In the genomic region with DNA sequence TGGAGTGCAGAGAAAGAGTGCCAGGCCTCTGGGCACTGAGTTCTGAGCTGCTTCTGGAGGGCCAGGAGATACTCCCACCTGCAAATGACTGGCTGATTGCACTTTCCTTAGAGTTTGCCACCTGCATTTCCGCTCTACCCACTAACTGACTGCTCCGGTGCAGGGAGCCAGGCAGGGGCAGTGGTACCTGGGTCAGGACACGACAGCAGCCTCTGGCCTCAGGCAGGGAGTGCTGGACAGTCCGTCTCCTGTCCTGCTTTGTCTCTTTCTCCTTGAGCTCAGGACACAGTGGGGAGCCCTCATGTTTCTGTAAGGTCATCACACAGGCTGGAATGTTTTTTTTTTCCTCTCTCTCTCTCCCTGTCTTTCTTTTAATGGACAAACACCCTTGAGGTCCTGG, we compare ENCODE assay signal across 14 cellular contexts.
"Had no signal": no experiment of that assay in that cellular context is flagged by ENCODE, and none has a peak within 500 bp of the region (broad histone marks: within the 10 kb centered on the region; RNA-seq: fewer than 3 reads in every experiment).

No MANE protein-coding gene starts in this region.

- H3K27ac Mint-ChIP-seq: activated naive CD4-positive, alpha-beta T cell treated with anti-CD3 and anti-CD28 coated beads, Interleukin-2, amount 50 U/mL, for 24 hours; nephron; stimulated activated naive CD8-positive, alpha-beta T cell treated with anti-CD3 and anti-CD28 coated beads, Interleukin-15, Interleukin-2, amounts not matched to agents 100 ng/mL and 50 ng/mL, for 24 hours had no signal

- H3K36me3 Mint-ChIP-seq: activated naive CD4-positive, alpha-beta T cell treated with anti-CD3 and anti-CD28 coated beads, Interleukin-2, amount 50 U/mL, for 24 hours had no signal

- H3K27me3 ChIP-seq: brain microvascular endothelial cell, foreskin keratinocyte, testis had no signal

- DNase-seq: brain microvascular endothelial cell; cerebellar nuclear complex; dermis blood vessel endothelial cell; esophagus squamous epithelium; foreskin keratinocyte; heart left ventricle; pancreas; stimulated activated CD4-positive, alpha-beta T cell treated with anti-CD3 and anti-CD28 coated beads, Interleukin-15, amount 100 ng/mL, for 24 hours; stimulated activated CD4-positive, alpha-beta T cell treated with anti-CD3 and anti-CD28 coated beads, Interleukin-4, amount 100 ng/mL, for 24 hours; testis had no signal

- H3K4me1 Mint-ChIP-seq: activated naive CD4-positive, alpha-beta T cell treated with anti-CD3 and anti-CD28 coated beads, Interleukin-2, amount 50 U/mL, for 24 hours; nephron had no signal

- H3K27ac ChIP-seq: brain microvascular endothelial cell, esophagus squamous epithelium, foreskin keratinocyte, heart left ventricle, pancreas, testis had no signal

- H3K27me3 Mint-ChIP-seq: stimulated activated naive CD8-positive, alpha-beta T cell treated with anti-CD3 and anti-CD28 coated beads, Interleukin-15, Interleukin-2, amounts not matched to agents 100 ng/mL and 50 ng/mL, for 24 hours had no signal

- H3K4me3 ChIP-seq: esophagus squamous epithelium, pancreas had no signal

- H3K4me1 ChIP-seq: esophagus squamous epithelium, foreskin keratinocyte, heart left ventricle, pancreas, testis had no signal

- H3K9me3 Mint-ChIP-seq: activated naive CD4-positive, alpha-beta T cell treated with anti-CD3 and anti-CD28 coated beads, Interleukin-2, amount 50 U/mL, for 24 hours; nephron; stimulated activated naive CD8-positive, alpha-beta T cell treated with anti-CD3 and anti-CD28 coated beads, Interleukin-15, Interleukin-2, amounts not matched to agents 100 ng/mL and 50 ng/mL, for 24 hours had no signal

- H3K9me3 ChIP-seq: heart left ventricle, pancreas, testis had no signal

- ATAC-seq: activated CD4-positive, CD25-positive, alpha-beta regulatory T cell treated with anti-CD3 and anti-CD28 coated beads, Interleukin-2, amount 50 U/mL, for 24 hours; foreskin keratinocyte had no signal

- H3K4me3 Mint-ChIP-seq: activated naive CD4-positive, alpha-beta T cell treated with anti-CD3 and anti-CD28 coated beads, Interleukin-2, amount 50 U/mL, for 24 hours; stimulated activated naive CD8-positive, alpha-beta T cell treated with anti-CD3 and anti-CD28 coated beads, Interleukin-15, Interleukin-2, amounts not matched to agents 100 ng/mL and 50 ng/mL, for 24 hours had no signal
